ENCODE assay signal across 8 cellular contexts in the genomic region with DNA sequence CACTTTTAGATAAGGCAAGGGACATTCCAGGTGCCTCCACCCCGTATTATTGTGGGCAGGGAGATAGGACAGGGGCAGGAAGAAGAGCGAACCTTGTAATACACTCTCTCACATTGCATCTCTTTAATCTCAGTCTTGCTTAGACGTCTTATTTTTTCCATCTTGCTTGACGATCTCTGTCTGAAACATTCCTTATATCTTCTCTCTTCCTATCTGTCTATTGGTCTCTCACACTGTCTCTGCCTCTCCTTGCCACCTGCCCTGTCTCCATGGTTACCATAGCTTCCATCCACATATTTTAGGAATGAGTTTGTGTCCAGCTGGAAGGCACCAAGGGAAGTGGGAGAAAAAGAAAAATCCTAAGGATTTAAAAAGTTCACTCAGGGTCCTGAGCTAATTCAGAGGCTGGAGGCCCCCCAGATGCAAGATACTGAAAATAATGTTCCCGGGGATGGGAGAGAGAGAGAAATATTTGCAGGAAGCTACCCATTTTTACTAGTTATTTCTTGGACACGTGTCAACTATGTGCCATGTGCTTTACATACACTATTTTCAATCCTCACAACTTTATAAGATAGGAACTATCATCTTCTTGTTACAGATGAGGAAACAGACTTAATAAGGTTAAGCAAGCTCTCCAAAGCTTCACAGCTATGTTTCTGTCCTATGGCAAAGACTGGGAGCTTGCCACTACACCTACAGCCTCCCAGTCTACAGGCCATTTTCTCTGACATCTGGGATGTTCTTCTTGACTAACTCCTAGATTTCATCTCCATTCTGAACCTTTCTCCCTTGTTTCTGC. TPM values are rescaled to one million over a fixed set of nuclear protein-coding genes. Genes with fewer than 3 reads are reported as not detected.
DNase-seq lines count a peak whose midpoint lies in the region; ATAC-seq and TF ChIP-seq lines count a peak whose summit lies in the region.

No MANE protein-coding gene starts in this region.

- TF ChIP-seq EP300 in suprapubic skin (IDR thresholded peaks at IDR 0.05), result no peak

- TF ChIP-seq CTCF in suprapubic skin (IDR thresholded peaks at IDR 0.05), result no peak

- no peak for TF ChIP-seq POLR2A in suprapubic skin (IDR thresholded peaks at IDR 0.05)

- H3K4me3 ChIP-seq in CD4-positive, CD25-positive, alpha-beta regulatory T cell (ENCODE audit: low read depth, low read length), result peak overlapping the region; percentile 97
- peak overlapping the region; percentile 79 for H3K4me3 ChIP-seq in HUES48 (ENCODE audit: low read depth, low read length)
- peak overlapping the region; percentile 74 for H3K4me3 ChIP-seq in suprapubic skin

- H3K9ac ChIP-seq in HUES48 (ENCODE audit: low read depth, low read length), result no peak overlapping the region

- peaks cover 0 to 4% (median 0%) of the 10 kb centered on the region in 7 donors for H3K9me3 Mint-ChIP-seq in CD4-positive, CD25-positive, alpha-beta regulatory T cell
- no peaks in the 10 kb centered on the region for H3K9me3 Mint-ChIP-seq in activated naive CD8-positive, alpha-beta T cell (ENCODE audit: low read depth)
- peaks cover 0 to 2% (median 0%) of the 10 kb centered on the region in 6 donors for H3K9me3 Mint-ChIP-seq in immature natural killer cell

- peak overlapping the region; percentile 96 to 99 (median 97) for H3K27ac Mint-ChIP-seq in CD4-positive, CD25-positive, alpha-beta regulatory T cell
- H3K27ac Mint-ChIP-seq in activated naive CD8-positive, alpha-beta T cell, result peak overlapping the region; percentile 95
- peak overlapping the region; percentile 89 to 98 (median 94) for H3K27ac Mint-ChIP-seq in immature natural killer cell

- DNase-seq in CD4-positive, CD25-positive, alpha-beta regulatory T cell, result no peak
- DNase-seq in immature natural killer cell (no peak), suprapubic skin (ENCODE audit: low spot score in 2 of 2) (no peak)

- H3K27me3 Mint-ChIP-seq in CD4-positive, CD25-positive, alpha-beta regulatory T cell, result no peaks in the 10 kb centered on the region
- H3K27me3 Mint-ChIP-seq in activated naive CD8-positive, alpha-beta T cell, result no peaks in the 10 kb centered on the region
- H3K27me3 Mint-ChIP-seq in immature natural killer cell (ENCODE audit: low read depth in 3 of 3), result peaks cover 5 to 9% (median 8%) of the 10 kb centered on the region in 3 donors

- peaks cover 60% of the 10 kb centered on the region for H3K4me1 ChIP-seq in CD4-positive, CD25-positive, alpha-beta regulatory T cell (ENCODE audit: control insufficient read depth, insufficient read depth, low read length, poor library complexity, severe bottlenecking)
- H3K4me1 ChIP-seq in HUES48 (ENCODE audit: control insufficient read depth, insufficient read depth, low read length) (peaks cover 17% of the 10 kb centered on the region), suprapubic skin (peaks cover 62% of the 10 kb centered on the region)

- no peaks in the 10 kb centered on the region for H3K9me3 ChIP-seq in CD4-positive, CD25-positive, alpha-beta regulatory T cell (ENCODE audit: control insufficient read depth in 2 of 2, low read length in 2 of 2)
- H3K9me3 ChIP-seq in HUES48 (ENCODE audit: control insufficient read depth, insufficient read depth, low read length) (no peaks in the 10 kb centered on the region), suprapubic skin (no peaks in the 10 kb centered on the region)

- WGBS in suprapubic skin, result 23% methylated on average over 6 of the region's 6 CpGs

- peaks cover 22 to 73% (median 51%) of the 10 kb centered on the region in 4 donors for H3K4me1 Mint-ChIP-seq in CD4-positive, CD25-positive, alpha-beta regulatory T cell
- peaks cover 63% of the 10 kb centered on the region for H3K4me1 Mint-ChIP-seq in activated naive CD8-positive, alpha-beta T cell (ENCODE audit: low read depth)
- H3K4me1 Mint-ChIP-seq in immature natural killer cell, result peaks cover 68 to 73% of the 10 kb centered on the region in 2 donors

- H3K4me3 Mint-ChIP-seq in CD4-positive, CD25-positive, alpha-beta regulatory T cell, result peak overlapping the region; percentile 95 to 96 (median 96)
- peak overlapping the region; percentile 94 for H3K4me3 Mint-ChIP-seq in activated naive CD8-positive, alpha-beta T cell
- H3K4me3 Mint-ChIP-seq in immature natural killer cell, result peak overlapping the region; percentile 90 to 99 (median 96)

- H3K36me3 ChIP-seq in CD4-positive, CD25-positive, alpha-beta regulatory T cell (ENCODE audit: control insufficient read depth, insufficient read depth, low read length), result no peaks in the 10 kb centered on the region
- H3K36me3 ChIP-seq in HUES48 (ENCODE audit: control insufficient read depth, insufficient read depth, low read length) (no peaks in the 10 kb centered on the region), suprapubic skin (no peaks in the 10 kb centered on the region)

- ATAC-seq in CD4-positive, CD25-positive, alpha-beta regulatory T cell (ENCODE audit: low read depth in 2 of 2), result no peak
- no peak for ATAC-seq in GM19452 (IDR thresholded peaks at IDR 0.05; ENCODE audit: unreplicated experiment)
- no peak for ATAC-seq in HG03175 (IDR thresholded peaks at IDR 0.05; ENCODE audit: unreplicated experiment)
- ATAC-seq in HG03457 (IDR thresholded peaks at IDR 0.05; ENCODE audit: unreplicated experiment), result no peak

- no peaks in the 10 kb centered on the region for H3K27me3 ChIP-seq in CD4-positive, CD25-positive, alpha-beta regulatory T cell (ENCODE audit: control insufficient read depth, insufficient read depth, low read length)
- H3K27me3 ChIP-seq in HUES48 (ENCODE audit: control insufficient read depth, insufficient read depth, low read length), result peaks cover 58% of the 10 kb centered on the region
- H3K27me3 ChIP-seq in suprapubic skin, result no peaks in the 10 kb centered on the region

- H3K36me3 Mint-ChIP-seq in CD4-positive, CD25-positive, alpha-beta regulatory T cell, result peaks cover 11% of the 10 kb centered on the region
- peaks cover 5% of the 10 kb centered on the region for H3K36me3 Mint-ChIP-seq in activated naive CD8-positive, alpha-beta T cell
- H3K36me3 Mint-ChIP-seq in immature natural killer cell, result peaks cover 7 to 11% (median 8%) of the 10 kb centered on the region in 3 donors

- H3K27ac ChIP-seq in CD4-positive, CD25-positive, alpha-beta regulatory T cell (ENCODE audit: insufficient read depth, low read length, poor library complexity, severe bottlenecking), result peak overlapping the region; percentile 82
- no peak overlapping the region for H3K27ac ChIP-seq in HUES48 (ENCODE audit: low read depth, low read length)
- peak overlapping the region; percentile 88 for H3K27ac ChIP-seq in suprapubic skin

RNA-seq across cellular contexts. Expression of gene ANKRD34A, which starts 1.0 kb away (rescaled TPM):
- 1.6 TPM for total RNA-seq in CD4-positive, CD25-positive, alpha-beta regulatory T cell
- polyA plus RNA-seq in CD4-positive, CD25-positive, alpha-beta regulatory T cell, result under 1 TPM; 0.07 to 0.45 (median 0.31) TPM
- under 1 TPM in 2 of 3 donors, not detected in 1; 0.11 to 0.55 TPM for polyA plus RNA-seq in immature natural killer cell
- under 1 TPM in 3 of 4 donors, not detected in 1; 0.21 to 0.64 (median 0.45) TPM for total RNA-seq in suprapubic skin

RNA-seq across cellular contexts. Expression of gene POLR3GL, which starts 1.1 kb away (rescaled TPM):
- 30.8 TPM for total RNA-seq in CD4-positive, CD25-positive, alpha-beta regulatory T cell
- polyA plus RNA-seq in CD4-positive, CD25-positive, alpha-beta regulatory T cell, result 100 to 1,000 TPM; 103 to 129 (median 109) TPM
- polyA plus RNA-seq in immature natural killer cell, result 100 to 1,000 TPM; 112 to 207 (median 119) TPM
- 10 to 100 TPM in 2 of 4 donors, 1 to 10 TPM in 2; 7.3 to 16.7 (median 11.9) TPM for total RNA-seq in suprapubic skin

RNA-seq across cellular contexts. Expression of gene LIX1L, which starts 5.6 kb away (rescaled TPM):
- 36.2 TPM for total RNA-seq in CD4-positive, CD25-positive, alpha-beta regulatory T cell
- 10 to 100 TPM; 21.7 to 26.9 (median 25.9) TPM for polyA plus RNA-seq in CD4-positive, CD25-positive, alpha-beta regulatory T cell
- 10 to 100 TPM; 17.9 to 28.0 (median 20.7) TPM for polyA plus RNA-seq in immature natural killer cell
- 10 to 100 TPM in 3 of 4 donors, 1 to 10 TPM in 1; 7.6 to 18.4 (median 11.3) TPM for total RNA-seq in suprapubic skin

RNA-seq across cellular contexts. Expression of gene TXNIP, which starts 33.0 kb away (rescaled TPM):
- 1,496 TPM for total RNA-seq in CD4-positive, CD25-positive, alpha-beta regulatory T cell
- 1,000 to 10,000 TPM; 2,637 to 4,955 (median 3,590) TPM for polyA plus RNA-seq in CD4-positive, CD25-positive, alpha-beta regulatory T cell
- 1,000 to 10,000 TPM; 3,408 to 4,367 (median 4,229) TPM for polyA plus RNA-seq in immature natural killer cell
- total RNA-seq in suprapubic skin, result 1,000 to 10,000 TPM; 2,326 to 8,649 (median 2,541) TPM

RNA-seq across cellular contexts. Expression of gene RBM8A, which starts 36.1 kb away (rescaled TPM):
- 143 TPM for total RNA-seq in CD4-positive, CD25-positive, alpha-beta regulatory T cell
- 100 to 1,000 TPM; 143 to 176 (median 154) TPM for polyA plus RNA-seq in CD4-positive, CD25-positive, alpha-beta regulatory T cell
- polyA plus RNA-seq in immature natural killer cell, result 100 to 1,000 TPM; 175 to 256 (median 194) TPM
- total RNA-seq in suprapubic skin, result 100 to 1,000 TPM in 3 of 4 donors, 10 to 100 TPM in 1; 92.2 to 186 (median 134) TPM
